In genomic region chr10:113550365-113550764, GRCh38 we compare ENCODE assay signal across 13 cellular contexts. TPM values are rescaled to one million over a fixed set of nuclear protein-coding genes. Genes with fewer than 3 reads are reported as not detected.
DNase-seq lines count a peak whose midpoint lies in the region; ATAC-seq, FAIRE-seq and TF ChIP-seq lines count a peak whose summit lies in the region.
"Had no signal": no experiment of that assay in that cellular context is flagged by ENCODE, and none has a peak within 500 bp of the region (broad histone marks: within the 10 kb centered on the region; RNA-seq: fewer than 3 reads in every experiment).

No MANE protein-coding gene starts in this region.

- H3K27me3 Mint-ChIP-seq in activated CD4-positive, alpha-beta T cell treated with anti-CD3 and anti-CD28 coated beads for 36 hours = peaks cover 7% of the 10 kb centered on the region

- H3K4me3 ChIP-seq in BE2C (ENCODE audit: low read depth, low read length) (no peak overlapping the region), GM12878 (no peak overlapping the region), kidney (ENCODE audit: low read length in 2 of 2) (peak overlapping the region in 1 of 2 donors; percentile 7)
- H3K4me3 ChIP-seq: mucosa of descending colon, Peyer's patch had no signal

- no peaks in the 10 kb centered on the region for H3K9me3 ChIP-seq in BE2C
- H3K9me3 ChIP-seq in GM12878 (replicated peaks; ENCODE audit: control insufficient read depth, insufficient read depth, low read length) = no peaks in the 10 kb centered on the region; the same call in 2 of the 3 replicates
- H3K9me3 ChIP-seq in kidney (ENCODE audit: control insufficient read depth in 1 of 2, low read length in 2 of 2) = no peaks in the 10 kb centered on the region
- H3K9me3 ChIP-seq: mucosa of descending colon, Peyer's patch had no signal

- TF ChIP-seq RAD21 in GM12878 (IDR thresholded peaks at IDR 0.05; ENCODE audit: insufficient read depth, low read depth, low read length) = no peak

- RAD21 ChIA-PET in GM12878 (lab: Charles Lee; ENCODE audit: unreplicated experiment) = no interaction called here

- H3K27me3 ChIP-seq in BE2C (no peaks in the 10 kb centered on the region), GM12878 (replicated peaks in 1 of 2; ENCODE audit: control insufficient read depth in 2 of 2, insufficient read depth in 2 of 2, low read length in 1 of 2) (peaks cover 0 to 3% of the 10 kb centered on the region in 2 experiments; a peak in 2 of 4 replicates)
- H3K27me3 ChIP-seq: Peyer's patch had no signal

- DNase-seq in BE2C (peak; percentile 27), GM12878 (ENCODE audit: low read depth, low spot score) (no peak), kidney (no peak), GM03348 (ENCODE audit: low spot score) (no peak), dedifferentiated amniotic fluid mesenchymal stem cell (ENCODE audit: extremely low spot score) (no peak), Right ventricle myocardium superior (no peak)
- no peak for DNase-seq in activated CD4-positive, alpha-beta T cell treated with anti-CD3 and anti-CD28 coated beads for 36 hours
- DNase-seq: activated T-cell treated with anti-CD3 and anti-CD28 coated beads, Interleukin-2, amount 50 U/mL, for 72 hours; mucosa of descending colon; NCI-H1930; Peyer's patch had no signal

- in situ Hi-C loops in GM12878 (cut with MboI) = no loop called here

- H3K4me2 ChIP-seq in GM12878 (ENCODE audit: control insufficient read depth, insufficient read depth) = peak overlapping the region; percentile 2; the same call in 1 of the 2 replicates

- TF ChIP-seq CTCF in BE2C (IDR thresholded peaks at IDR 0.05; ENCODE audit: low read depth, low read length) (no peak), GM12878 (IDR thresholded peaks at IDR 0.05 in 2 of 3, conservative IDR thresholded peaks at IDR 0.05 in 1 of 3; ENCODE audit: control insufficient read depth in 2 of 3, extremely low read depth in 1 of 3, insufficient read depth in 1 of 3, low read depth in 3 of 3, low read length in 3 of 3) (no peak), kidney (IDR thresholded peaks at IDR 0.05; ENCODE audit: borderline replicate concordance, extremely low read depth, insufficient read depth) (no peak)

- H3K79me2 ChIP-seq in GM12878 (ENCODE audit: control insufficient read depth, insufficient read depth, low read length) = no peaks in the 10 kb centered on the region

- H2AFZ ChIP-seq in GM12878 (ENCODE audit: control insufficient read depth, low read depth, low read length) = no peak overlapping the region

- no peaks in the 10 kb centered on the region for H3K4me1 Mint-ChIP-seq in activated CD4-positive, alpha-beta T cell treated with anti-CD3 and anti-CD28 coated beads for 36 hours
- H3K4me1 Mint-ChIP-seq: central memory CD8-positive, alpha-beta T cell had no signal

- no peak overlapping the region for H3K27ac ChIP-seq in GM12878 (ENCODE audit: control insufficient read depth, insufficient read depth)
- H3K27ac ChIP-seq in kidney (ENCODE audit: low read depth in 2 of 2, low read length in 2 of 2) = peak overlapping the region; percentile 29 to 71
- H3K27ac ChIP-seq: Peyer's patch had no signal

- H3K27ac Mint-ChIP-seq in activated CD4-positive, alpha-beta T cell treated with anti-CD3 and anti-CD28 coated beads for 36 hours = no peak overlapping the region
- H3K27ac Mint-ChIP-seq: activated T-cell treated with anti-CD3 and anti-CD28 coated beads, Interleukin-2, amount 50 U/mL, for 72 hours had no signal

- no peak for TF ChIP-seq EP300 in GM12878 (IDR thresholded peaks at IDR 0.05; ENCODE audit: borderline replicate concordance in 1 of 2, control insufficient read depth in 1 of 2, low read depth in 2 of 2, low read length in 2 of 2)

- H3K9ac ChIP-seq in GM12878 (ENCODE audit: control insufficient read depth, insufficient read depth, low read length) (no peak overlapping the region), kidney (ENCODE audit: low read length in 2 of 2) (no peak overlapping the region)

- H4K20me1 ChIP-seq in GM12878 (ENCODE audit: control insufficient read depth, insufficient read depth) = no peaks in the 10 kb centered on the region

- ATAC-seq in HG03521 (IDR thresholded peaks at IDR 0.05; ENCODE audit: unreplicated experiment) (peak; percentile 46), GM12878 (no peak), Right ventricle myocardium superior (ENCODE audit: poor library complexity) (no peak)
- ATAC-seq in activated CD4-positive, alpha-beta T cell treated with anti-CD3 and anti-CD28 coated beads for 36 hours = no peak
- ATAC-seq: activated T-cell treated with anti-CD3 and anti-CD28 coated beads, Interleukin-2, amount 50 U/mL, for 72 hours; mucosa of descending colon had no signal

- intact Hi-C loops in GM12878 (cut with micrococcal nuclease; ENCODE audit: unreplicated experiment) = no loop called here
- intact Hi-C loops in kidney (cut with DNase I) = no loop called here
- intact Hi-C loops in activated CD4-positive, alpha-beta T cell treated with anti-CD3 and anti-CD28 coated beads for 36 hours (cut with DNase I, micrococcal nuclease) = no loop called here
- intact Hi-C loops in Right ventricle myocardium superior (cut with DNase I) = no loop called here

- POLR2A ChIA-PET in GM12878 (lab: Charles Lee) = no interaction called here
- POLR2A ChIA-PET in activated CD4-positive, alpha-beta T cell treated with anti-CD3 and anti-CD28 coated beads for 36 hours (lab: Charles Lee) = no interaction called here

- no peak overlapping the region for H3K4me3 Mint-ChIP-seq in activated CD4-positive, alpha-beta T cell treated with anti-CD3 and anti-CD28 coated beads for 36 hours
- H3K4me3 Mint-ChIP-seq: activated T-cell treated with anti-CD3 and anti-CD28 coated beads, Interleukin-2, amount 50 U/mL, for 72 hours; central memory CD8-positive, alpha-beta T cell had no signal

- H3K36me3 Mint-ChIP-seq in activated CD4-positive, alpha-beta T cell treated with anti-CD3 and anti-CD28 coated beads for 36 hours (ENCODE audit: low read depth) = no peaks in the 10 kb centered on the region

- CTCF ChIA-PET in GM12878 (lab: Yijun Ruan, JAX) = no interaction called here
- CTCF ChIA-PET in activated CD4-positive, alpha-beta T cell treated with anti-CD3 and anti-CD28 coated beads for 36 hours (lab: Charles Lee) = no interaction called here

- SMC1A ChIA-PET in GM12878 (lab: Charles Lee; ENCODE audit: uncharacterized antibody, unreplicated experiment) = no interaction called here

- 0% methylated on average over 6 of the region's 6 CpGs for WGBS in GM12878 (ENCODE audit: insufficient coverage, insufficient replicate concordance, low lambda C conversion rate, missing lambda C conversion rate)

- BruUV-seq in GM12878 (replicated peaks; lab: Mats Ljungman, UMichigan) = no TSS peak

- H3K36me3 ChIP-seq in BE2C = no peaks in the 10 kb centered on the region
- H3K36me3 ChIP-seq in GM12878 (ENCODE audit: control insufficient read depth in 2 of 2, insufficient read depth in 2 of 2, low read length in 1 of 2) = no peaks in the 10 kb centered on the region
- no peaks in the 10 kb centered on the region for H3K36me3 ChIP-seq in kidney (ENCODE audit: control insufficient read depth in 1 of 2, insufficient read depth in 2 of 2, low read length in 2 of 2)
- H3K36me3 ChIP-seq: Peyer's patch had no signal

- no peaks in the 10 kb centered on the region for H3K9me3 Mint-ChIP-seq in activated CD4-positive, alpha-beta T cell treated with anti-CD3 and anti-CD28 coated beads for 36 hours (ENCODE audit: low read depth)
- H3K9me3 Mint-ChIP-seq: activated T-cell treated with anti-CD3 and anti-CD28 coated beads, Interleukin-2, amount 50 U/mL, for 72 hours; central memory CD8-positive, alpha-beta T cell had no signal

- H3K4me1 ChIP-seq in BE2C = peaks cover 15% of the 10 kb centered on the region
- no peaks in the 10 kb centered on the region; the same call in 1 of the 2 replicates for H3K4me1 ChIP-seq in GM12878 (ENCODE audit: control insufficient read depth, insufficient read depth, low read length)
- H3K4me1 ChIP-seq in kidney (ENCODE audit: control insufficient read depth in 1 of 2, insufficient read depth in 1 of 2, low read depth in 1 of 2, low read length in 2 of 2) = no peaks in the 10 kb centered on the region

- FAIRE-seq in GM12878 (lab: Jason Lieb, UNC) (no peak), kidney (lab: Jason Lieb, UNC) (peak; percentile 53)

- no peak for TF ChIP-seq POLR2A in GM12878 (IDR thresholded peaks at IDR 0.05; ENCODE audit: low read depth, low read length)

TF ChIP-seq in GM12878, 131 proteins besides CTCF, POLR2A, EP300 and RAD21 (continues in another document):
- no peak for TF ChIP-seq HDAC2 (IDR thresholded peaks at IDR 0.05)
- no peak for TF ChIP-seq RB1 (IDR thresholded peaks at IDR 0.05; ENCODE audit: borderline replicate concordance)
- no peak for TF ChIP-seq ZZZ3 (IDR thresholded peaks at IDR 0.05; ENCODE audit: control insufficient read depth, insufficient read length, low read depth)
- TF ChIP-seq SRF (IDR thresholded peaks at IDR 0.05; ENCODE audit: low read depth in 2 of 2, low read length in 2 of 2) = no peak
- TF ChIP-seq SMARCA5 (IDR thresholded peaks at IDR 0.05) = no peak
- TF ChIP-seq MAX (IDR thresholded peaks at IDR 0.05; ENCODE audit: low read depth, low read length) = no peak
- no peak for TF ChIP-seq SIN3A (IDR thresholded peaks at IDR 0.05; ENCODE audit: low read depth, low read length)

RNA-seq across cellular contexts. Expression of gene HABP2, which starts 2.5 kb away (rescaled TPM):
- polyA plus RNA-seq in BE2C (2012; ENCODE audit: insufficient read depth, insufficient read length, low read depth) = 0.88 TPM
- not detected in 2 replicates for total RNA-seq in GM12878 (2013; cell fraction: nucleolus; rRNA removed)
- total RNA-seq in GM12878 (2014; rRNA removed) (not detected in 2 replicates), GM12878 (2014; rRNA removed; fragmentation: Illumina TruSeq; extraction: Trizol) (not detected in 2 replicates), GM12878 (2021) (0.13 and 0.16 TPM in 2 replicates), kidney (25.6 TPM), Right ventricle myocardium superior (0.24 TPM)
- not detected for polyA plus RNA-seq in GM12878 (2011; ENCODE audit: low read depth)
- polyA plus RNA-seq in GM12878 (2011; rRNA removed) (not detected in 2 replicates), GM12878 (2014; fragmentation: Illumina TruSeq; extraction: Trizol) (not detected in 2 replicates), GM12878 (2014; fragmentation: Nextera tagmentation; extraction: Ambion mirVana) (not detected), GM12878 (2014; rRNA removed) (not detected in 2 replicates), GM12878 (2016; fragmentation: Nextera tagmentation; extraction: Ambion mirVana) (not detected), kidney (ENCODE audit: insufficient read depth, low read depth, low replicate concordance) (27.4 TPM)
- not detected in 2 replicates for polyA plus RNA-seq in GM12878 (2011; cell fraction: cytosol; rRNA removed)
- not detected in 2 replicates for polyA plus RNA-seq in GM12878 (2011; cell fraction: nucleus; rRNA removed)
- not detected in 2 replicates for polyA plus RNA-seq in GM12878 (2012)
- polyA minus RNA-seq in GM12878 (2011; rRNA and poly(A)+ RNA removed) = not detected in 2 replicates
- polyA minus RNA-seq in GM12878 (2011; cell fraction: cytosol; rRNA and poly(A)+ RNA removed) = not detected in 2 replicates
- not detected in 2 replicates for polyA minus RNA-seq in GM12878 (2011; cell fraction: nucleus; rRNA and poly(A)+ RNA removed)
- total RNA-seq in activated CD4-positive, alpha-beta T cell treated with anti-CD3 and anti-CD28 coated beads for 36 hours = not detected
- total RNA-seq: activated T-cell treated with anti-CD3 and anti-CD28 coated beads, Interleukin-2, amount 50 U/mL, for 72 hours; mucosa of descending colon had no signal

Comparison
In these comparisons a context has a peak if more than half of its experiments do, and no peak if none do; other contexts are left out.
1. RNA of gene HABP2, which starts 2.5 kb away (total RNA-seq): 25.6 TPM in kidney (single experiment); 0.24 TPM in Right ventricle myocardium superior (single experiment), 0.13 to 0.16 TPM in GM12878 and not detected in activated CD4-positive, alpha-beta T cell treated with anti-CD3 and anti-CD28 coated beads for 36 hours; every median in the first group is over 10 times any median in the second.